Comparison of ENCODE assay signal across 23 cellular contexts in the genomic region with DNA sequence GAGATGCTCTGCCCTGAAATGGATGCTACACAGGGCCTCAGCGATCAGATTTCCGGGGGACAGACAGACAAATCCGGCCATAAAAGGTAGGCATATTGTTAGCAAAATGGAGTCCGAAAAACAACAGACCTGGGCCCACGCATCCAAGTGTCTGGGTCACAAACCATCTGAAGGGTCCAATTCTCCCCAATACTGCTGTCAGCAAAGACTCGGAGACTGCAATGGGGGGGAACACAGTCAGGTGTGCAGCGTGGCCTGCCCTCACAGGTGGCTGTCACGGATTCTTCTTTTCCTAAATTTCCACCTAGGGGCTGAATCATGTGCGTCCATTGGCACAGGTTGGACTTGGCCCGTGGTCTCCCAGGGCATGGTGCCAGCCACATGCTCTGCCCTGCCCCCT.
"Had no signal": no experiment of that assay in that cellular context is flagged by ENCODE, and none has a peak within 500 bp of the region (broad histone marks: within the 10 kb centered on the region; RNA-seq: fewer than 3 reads in every experiment).

No MANE protein-coding gene starts in this region.

- H3K4me1 Mint-ChIP-seq: natural killer cell had no signal

- H3K9me3 ChIP-seq: esophagus squamous epithelium, gastrocnemius medialis, heart right ventricle, left lung, lower lobe of right lung had no signal

- H3K27me3 Mint-ChIP-seq: naive thymus-derived CD4-positive, alpha-beta T cell had no signal

- H3K27ac Mint-ChIP-seq: effector memory CD8-positive, alpha-beta T cell; endodermal cell; memory B cell; naive thymus-derived CD4-positive, alpha-beta T cell; natural killer cell had no signal

- DNase-seq: effector CD8-positive, alpha-beta T cell; effector memory CD8-positive, alpha-beta T cell; erythroblast; esophagus squamous epithelium; foreskin fibroblast; foreskin melanocyte; gastrocnemius medialis; glutamatergic neuron; head of caudate nucleus; heart right ventricle; hippocampal formation; left cardiac atrium; left lung; left ventricle myocardium superior; lower lobe of right lung; midbrain; naive thymus-derived CD4-positive, alpha-beta T cell; natural killer cell had no signal

- H3K36me3 Mint-ChIP-seq: memory B cell, natural killer cell had no signal

- H3K27me3 ChIP-seq: esophagus squamous epithelium, gastrocnemius medialis, heart right ventricle, left lung had no signal

- ATAC-seq: effector memory CD8-positive, alpha-beta T cell; esophagus mucosa; gastrocnemius medialis; heart right ventricle; left cardiac atrium; left lung; left ventricle myocardium superior; lower lobe of right lung; naive thymus-derived CD4-positive, alpha-beta T cell; natural killer cell had no signal

- H3K9me3 Mint-ChIP-seq: effector memory CD8-positive, alpha-beta T cell; endodermal cell; memory B cell; naive thymus-derived CD4-positive, alpha-beta T cell; natural killer cell had no signal

- H3K27ac ChIP-seq: coronary artery, epithelial cell of prostate, esophagus squamous epithelium, gastrocnemius medialis, heart right ventricle, left lung, lower lobe of right lung had no signal

- H3K4me3 Mint-ChIP-seq: effector memory CD8-positive, alpha-beta T cell; endodermal cell; memory B cell; naive thymus-derived CD4-positive, alpha-beta T cell; natural killer cell had no signal

- H3K36me3 ChIP-seq: esophagus squamous epithelium, gastrocnemius medialis, left lung, lower lobe of right lung had no signal

- H3K4me3 ChIP-seq: coronary artery, esophagus squamous epithelium, gastrocnemius medialis, heart right ventricle, left lung, lower lobe of right lung had no signal

- H3K4me1 ChIP-seq: esophagus squamous epithelium, gastrocnemius medialis had no signal
